19 cellular contexts compared by ENCODE assay signal in genomic region chr11:75705541-75705940, GRCh38. TPM values are rescaled to one million over a fixed set of nuclear protein-coding genes. Genes with fewer than 3 reads are reported as not detected.
"Had no signal": no experiment of that assay in that cellular context is flagged by ENCODE, and none has a peak within 500 bp of the region (broad histone marks: within the 10 kb centered on the region; RNA-seq: fewer than 3 reads in every experiment).

No MANE protein-coding gene starts in this region.

- H3K4me3 ChIP-seq: lower lobe of right lung, neural progenitor cell, tibial artery had no signal

- H3K4me1 ChIP-seq: lower lobe of right lung, neural progenitor cell had no signal

- H3K9me3 Mint-ChIP-seq: activated CD4-positive, alpha-beta memory T cell treated with anti-CD3 and anti-CD28 coated beads, Interleukin-2, amount 10 ng/mL, durations not matched to agents 7 days and 5 days; activated CD4-positive, alpha-beta T cell treated with anti-CD3 and anti-CD28 coated beads, Interleukin-2, amount 10 ng/mL, durations not matched to agents 24 days and 14 days; activated naive CD8-positive, alpha-beta T cell treated with anti-CD3 and anti-CD28 coated beads, Interleukin-2, amount 50 U/mL, for 24 hours; activated T-cell treated with anti-CD3 and anti-CD28 coated beads, Interleukin-2, amount 50 U/mL, for 72 hours; T-helper 2 cell treated with Interferon-gamma antibody and Interleukin-4, amounts not matched to agents 5 μg/mL and 100 μg/mL, for 36 hours had no signal

- H3K27me3 ChIP-seq: heart right ventricle, neural progenitor cell, tibial artery had no signal

- H3K4me3 Mint-ChIP-seq: activated CD4-positive, alpha-beta memory T cell treated with anti-CD3 and anti-CD28 coated beads, Interleukin-2, amount 10 ng/mL, durations not matched to agents 7 days and 5 days; activated CD4-positive, alpha-beta T cell treated with anti-CD3 and anti-CD28 coated beads, Interleukin-2, amount 10 ng/mL, durations not matched to agents 24 days and 14 days; activated naive CD8-positive, alpha-beta T cell treated with anti-CD3 and anti-CD28 coated beads, Interleukin-2, amount 50 U/mL, for 24 hours; activated T-cell treated with anti-CD3 and anti-CD28 coated beads, Interleukin-2, amount 50 U/mL, for 72 hours; brain; T-helper 2 cell treated with Interferon-gamma antibody and Interleukin-4, amounts not matched to agents 5 μg/mL and 100 μg/mL, for 36 hours had no signal

- H3K36me3 ChIP-seq: heart right ventricle, lower lobe of right lung, neural progenitor cell, tibial artery had no signal

- H3K27ac Mint-ChIP-seq: activated CD4-positive, alpha-beta memory T cell treated with anti-CD3 and anti-CD28 coated beads, Interleukin-2, amount 10 ng/mL, durations not matched to agents 7 days and 5 days; activated CD4-positive, alpha-beta T cell treated with anti-CD3 and anti-CD28 coated beads, Interleukin-2, amount 10 ng/mL, durations not matched to agents 24 days and 14 days; activated naive CD8-positive, alpha-beta T cell treated with anti-CD3 and anti-CD28 coated beads, Interleukin-2, amount 50 U/mL, for 24 hours; activated T-cell treated with anti-CD3 and anti-CD28 coated beads, Interleukin-2, amount 50 U/mL, for 72 hours; brain; neural progenitor cell; T-helper 2 cell treated with Interferon-gamma antibody and Interleukin-4, amounts not matched to agents 5 μg/mL and 100 μg/mL, for 36 hours had no signal

- H3K36me3 Mint-ChIP-seq: brain; naive thymus-derived CD8-positive, alpha-beta T cell had no signal

- DNase-seq: activated gamma-delta T cell had no signal

- H3K9ac ChIP-seq: neural progenitor cell had no signal

- FAIRE-seq: keratinocyte had no signal

- H3K9me3 ChIP-seq: lower lobe of right lung, tibial artery had no signal

- H3K27ac ChIP-seq: heart right ventricle, lower lobe of right lung, neural progenitor cell, tibial artery, VCaP had no signal

- H3K4me2 ChIP-seq: neural progenitor cell had no signal

RNA-seq across cellular contexts. Expression of gene MOGAT2, which starts 12.1 kb away (rescaled TPM):
- total RNA-seq: activated CD4-positive, alpha-beta memory T cell treated with anti-CD3 and anti-CD28 coated beads, Interleukin-2, amount 10 ng/mL, durations not matched to agents 7 days and 5 days; activated CD4-positive, alpha-beta T cell treated with anti-CD3 and anti-CD28 coated beads, Interleukin-2, amount 10 ng/mL, durations not matched to agents 24 days and 14 days; activated T-cell treated with anti-CD3 and anti-CD28 coated beads, Interleukin-2, amount 50 U/mL, for 72 hours; dermis blood vessel endothelial cell; fibroblast of lung; lower lobe of right lung; naive thymus-derived CD8-positive, alpha-beta T cell; omental fat pad; posterior vena cava; renal cortical epithelial cell had no signal

RNA-seq across cellular contexts. Expression of gene MAP6, which starts 36.7 kb away (rescaled TPM):
- total RNA-seq: naive thymus-derived CD8-positive, alpha-beta T cell had no signal
